ENCODE assay signal across 22 cellular contexts in genomic region chr1:166111430-166111829, GRCh38. TPM values are rescaled to one million over a fixed set of nuclear protein-coding genes. Genes with fewer than 3 reads are reported as not detected.
DNase-seq lines count a peak whose midpoint lies in the region; ATAC-seq, FAIRE-seq and TF ChIP-seq lines count a peak whose summit lies in the region.
"Had no signal": no experiment of that assay in that cellular context is flagged by ENCODE, and none has a peak within 500 bp of the region (broad histone marks: within the 10 kb centered on the region; RNA-seq: fewer than 3 reads in every experiment).

No MANE protein-coding gene starts in this region.

- no peak overlapping the region for H3K4me3 Mint-ChIP-seq in activated CD4-positive, alpha-beta T cell treated with anti-CD3 and anti-CD28 coated beads for 36 hours
- H3K4me3 Mint-ChIP-seq: B cell; CD4-positive, alpha-beta T cell; CD8-positive, alpha-beta T cell had no signal

- H3K79me2 ChIP-seq in HepG2 (ENCODE audit: insufficient read depth, low read length), result no peaks in the 10 kb centered on the region

- no peak overlapping the region for H3K27ac Mint-ChIP-seq in activated CD4-positive, alpha-beta T cell treated with anti-CD3 and anti-CD28 coated beads for 36 hours
- H3K27ac Mint-ChIP-seq: B cell; CD4-positive, alpha-beta T cell; CD8-positive, alpha-beta T cell had no signal

- H3K27ac ChIP-seq in liver (ENCODE audit: low read depth in 1 of 2, low read length in 2 of 2), result no peak overlapping the region
- H3K27ac ChIP-seq in HepG2 (ENCODE audit: extremely low read length, insufficient read depth, low read length), result no peak overlapping the region
- H3K27ac ChIP-seq in tibial nerve, result no peak overlapping the region
- H3K27ac ChIP-seq: 22Rv1; A549; BLaER1 treated with 17β-estradiol and CSF1 and Interleukin-3, amounts not matched to agents 10 nM and 100 nM; C4-2B had no signal

- no peaks in the 10 kb centered on the region for H3K36me3 ChIP-seq in liver (ENCODE audit: control insufficient read depth in 4 of 4, insufficient read depth in 3 of 4, low read depth in 1 of 4, low read length in 3 of 4)
- no peaks in the 10 kb centered on the region for H3K36me3 ChIP-seq in HepG2 (replicated peaks in 1 of 2; ENCODE audit: control insufficient read depth in 1 of 2, insufficient read depth in 2 of 2, low read length in 2 of 2)
- H3K36me3 ChIP-seq in tibial nerve, result peaks cover 0 to 5% (median 0%) of the 10 kb centered on the region in 3 donors
- H3K36me3 ChIP-seq: BLaER1 treated with 17β-estradiol and CSF1 and Interleukin-3, amounts not matched to agents 10 nM and 100 nM had no signal

- TF ChIP-seq CTCF in liver (IDR thresholded peaks at IDR 0.05; ENCODE audit: low read depth, low read length, missing input control) (no peak), HepG2 (CRISPR knock-in tag; IDR thresholded peaks at IDR 0.05) (no peak), tibial nerve (IDR thresholded peaks at IDR 0.05) (no peak)

- BruUV-seq in HepG2 (replicated peaks; lab: Mats Ljungman, UMichigan), result no TSS peak

- POLR2A ChIA-PET in HepG2 (lab: Yijun Ruan, JAX), result no interaction called here
- POLR2A ChIA-PET in activated CD4-positive, alpha-beta T cell treated with anti-CD3 and anti-CD28 coated beads for 36 hours (lab: Charles Lee), result interaction anchor here (0.6 kb wide), 1 partner anchor 105 kb away, joined by 3 read pairs; no protein-coding TSS in a partner anchor

- FAIRE-seq in HepG2 (lab: Jason Lieb, UNC), result no peak
- FAIRE-seq: A549, D721Med, G401.6, GM12891, GM19239 had no signal

- ATAC-seq in HepG2, result no peak
- ATAC-seq in left lobe of liver, result peak; percentile 53
- ATAC-seq in activated CD4-positive, alpha-beta T cell treated with anti-CD3 and anti-CD28 coated beads for 36 hours, result no peak
- ATAC-seq: A549; CD8-positive, alpha-beta T cell had no signal

- H3K4me3 ChIP-seq in liver (ENCODE audit: low read depth in 1 of 3, low read length in 3 of 3) (no peak overlapping the region), HepG2 (replicated peaks in 1 of 3; ENCODE audit: insufficient read depth in 1 of 3, low read depth in 2 of 3, low read length in 3 of 3) (no peak overlapping the region), tibial nerve (no peak overlapping the region)
- H3K4me3 ChIP-seq: A549; BLaER1 treated with 17β-estradiol and CSF1 and Interleukin-3, amounts not matched to agents 10 nM and 100 nM had no signal

- H3K4me1 ChIP-seq in liver (ENCODE audit: control insufficient read depth in 4 of 4, insufficient read depth in 4 of 4, low read length in 3 of 4), result peaks cover 0 to 9% (median 0%) of the 10 kb centered on the region in 4 donors
- no peaks in the 10 kb centered on the region for H3K4me1 ChIP-seq in HepG2 (ENCODE audit: insufficient read depth, low read length)
- H3K4me1 ChIP-seq in tibial nerve, result no peaks in the 10 kb centered on the region
- H3K4me1 ChIP-seq: A549; BLaER1 treated with 17β-estradiol and CSF1 and Interleukin-3, amounts not matched to agents 10 nM and 100 nM; Caco-2 had no signal

- H3K9me3 Mint-ChIP-seq in activated CD4-positive, alpha-beta T cell treated with anti-CD3 and anti-CD28 coated beads for 36 hours (ENCODE audit: low read depth), result no peaks in the 10 kb centered on the region

- CTCF ChIA-PET in HepG2 (lab: Yijun Ruan, JAX; ENCODE audit: low intra/inter-chr PET ratio, low total read pairs), result no interaction called here
- CTCF ChIA-PET in activated CD4-positive, alpha-beta T cell treated with anti-CD3 and anti-CD28 coated beads for 36 hours (lab: Charles Lee), result no interaction called here

- TF ChIP-seq EP300 in HepG2 (IDR thresholded peaks at IDR 0.05; ENCODE audit: low read depth in 2 of 2, low read length in 2 of 2) (no peak), HepG2 (CRISPR knock-in tag; IDR thresholded peaks at IDR 0.05; ENCODE audit: borderline replicate concordance) (no peak), tibial nerve (IDR thresholded peaks at IDR 0.05) (no peak)

- H3K36me3 Mint-ChIP-seq in activated CD4-positive, alpha-beta T cell treated with anti-CD3 and anti-CD28 coated beads for 36 hours (ENCODE audit: low read depth), result no peaks in the 10 kb centered on the region
- H3K36me3 Mint-ChIP-seq: CD8-positive, alpha-beta T cell had no signal

- in situ Hi-C loops in HepG2 (cut with HindIII; ENCODE audit: extremely low pct_ligation_motif_present, low pct_unique_long_range_greater_than_20kb), result no loop called here

- H3K27me3 ChIP-seq in liver (ENCODE audit: control insufficient read depth in 4 of 4, insufficient read depth in 4 of 4, low read length in 3 of 4) (no peaks in the 10 kb centered on the region), HepG2 (ENCODE audit: control insufficient read depth in 1 of 2, insufficient read depth in 2 of 2, low read length in 2 of 2) (no peaks in the 10 kb centered on the region), tibial nerve (no peaks in the 10 kb centered on the region)
- H3K27me3 ChIP-seq: BLaER1 treated with 17β-estradiol and CSF1 and Interleukin-3, amounts not matched to agents 10 nM and 100 nM had no signal

- no peaks in the 10 kb centered on the region for H4K20me1 ChIP-seq in HepG2 (ENCODE audit: insufficient read depth, low read length)
- H4K20me1 ChIP-seq: BLaER1 treated with 17β-estradiol and CSF1 and Interleukin-3, amounts not matched to agents 10 nM and 100 nM had no signal

- WGBS in liver, result 30% methylated on average over 3 of the region's 3 CpGs
- 22% methylated on average over 3 of the region's 3 CpGs for WGBS in HepG2 (ENCODE audit: low lambda C conversion rate)
- WGBS in tibial nerve, 2 donors, result 63 to 69% methylated on average over 3 of the region's 3 CpGs

- TF ChIP-seq POLR2A in HepG2 (IDR thresholded peaks at IDR 0.05; ENCODE audit: insufficient read depth in 1 of 2, low read depth in 2 of 2, low read length in 2 of 2) (no peak), tibial nerve (IDR thresholded peaks at IDR 0.05) (no peak)

- no peak overlapping the region for H3K4me2 ChIP-seq in HepG2 (ENCODE audit: low read depth, low read length)
- H3K4me2 ChIP-seq: A549; BLaER1 treated with 17β-estradiol and CSF1 and Interleukin-3, amounts not matched to agents 10 nM and 100 nM had no signal

- H3K9ac ChIP-seq in liver (ENCODE audit: low read depth in 1 of 2, low read length in 2 of 2), result no peak overlapping the region
- no peak overlapping the region for H3K9ac ChIP-seq in HepG2 (ENCODE audit: insufficient read depth, low read depth, low read length)
- H3K9ac ChIP-seq: BLaER1 treated with 17β-estradiol and CSF1 and Interleukin-3, amounts not matched to agents 10 nM and 100 nM had no signal

- intact Hi-C loops in HepG2 (cut with micrococcal nuclease; ENCODE audit: unreplicated experiment), result no loop called here
- intact Hi-C loops in activated CD4-positive, alpha-beta T cell treated with anti-CD3 and anti-CD28 coated beads for 36 hours (cut with DNase I, micrococcal nuclease), result no loop called here

- H3K4me1 Mint-ChIP-seq in activated CD4-positive, alpha-beta T cell treated with anti-CD3 and anti-CD28 coated beads for 36 hours, result no peaks in the 10 kb centered on the region
- H3K4me1 Mint-ChIP-seq: B cell had no signal

- no peak overlapping the region for H2AFZ ChIP-seq in HepG2 (ENCODE audit: low read length)

- H3K9me3 ChIP-seq in liver (ENCODE audit: control insufficient read depth in 4 of 4, low read length in 3 of 4) (no peaks in the 10 kb centered on the region), HepG2 (ENCODE audit: low read length) (no peaks in the 10 kb centered on the region), tibial nerve (no peaks in the 10 kb centered on the region)
- H3K9me3 ChIP-seq: A549; BLaER1 treated with 17β-estradiol and CSF1 and Interleukin-3, amounts not matched to agents 10 nM and 100 nM; Caco-2 had no signal

- no peak for TF ChIP-seq RAD21 in liver (IDR thresholded peaks at IDR 0.05)
- TF ChIP-seq RAD21 in HepG2 (CRISPR knock-in tag; IDR thresholded peaks at IDR 0.05), result no peak

- H3K27me3 Mint-ChIP-seq in activated CD4-positive, alpha-beta T cell treated with anti-CD3 and anti-CD28 coated beads for 36 hours, result no peaks in the 10 kb centered on the region
- H3K27me3 Mint-ChIP-seq: B cell; CD4-positive, alpha-beta T cell had no signal

- DNase-seq in HepG2 (ENCODE audit: low spot score), result no peak
- peak; percentile 28 for DNase-seq in islet precursor cell
- DNase-seq in left lobe of liver (ENCODE audit: low spot score), result no peak
- no peak for DNase-seq in tibial nerve (ENCODE audit: low spot score in 2 of 2)
- DNase-seq in stimulated activated naive CD4-positive, alpha-beta T cell treated with Interleukin-2 at 50 U/mL for 16 hours (lab: John Stamatoyannopoulos, UW), result no peak
- DNase-seq in activated CD4-positive, alpha-beta T cell treated with anti-CD3 and anti-CD28 coated beads for 36 hours, result no peak
- DNase-seq: AML-193; Caco-2; Calu3; CD4-positive, alpha-beta T cell; CD8-positive, alpha-beta T cell; DMS79 treated with DMSO at 0.1 percent for 48 hours had no signal

RNA-seq across cellular contexts. Expression of gene FAM78B, which starts 55.4 kb away (rescaled TPM):
- total RNA-seq in liver (under 1 TPM; 0.14 to 0.92 TPM), HepG2 (2016; rRNA removed; fragmentation: Illumina TruSeq; extraction: Trizol) (0.29 and 0.31 TPM in 2 replicates), left lobe of liver (2.0 TPM), tibial nerve (1 to 10 TPM; 2.0 to 6.3 (median 3.5) TPM)
- polyA plus RNA-seq in liver (under 1 TPM; 0.17 to 0.81 TPM), HepG2 (2011; rRNA removed) (0.10 and 0.22 TPM in 2 replicates)
- 0.26 and 0.30 TPM in 2 replicates for total RNA-seq in HepG2 (2016; cell fraction: cytosol; rRNA removed; fragmentation: Illumina TruSeq; extraction: Trizol; ENCODE audit: low read depth)
- total RNA-seq in HepG2 (2016; cell fraction: insoluble cytoplasmic fraction; rRNA removed; fragmentation: Illumina TruSeq; extraction: Trizol), result 0.30 and 0.34 TPM in 2 replicates
- total RNA-seq in HepG2 (2016; cell fraction: membrane; rRNA removed; fragmentation: Illumina TruSeq; extraction: Trizol), result 0.56 and 0.65 TPM in 2 replicates
- total RNA-seq in HepG2 (2016; cell fraction: nucleus; rRNA removed; fragmentation: Illumina TruSeq; extraction: Trizol), result 0.59 and 0.60 TPM in 2 replicates
- polyA plus RNA-seq in HepG2 (2011; cell fraction: cytosol; rRNA removed), result 0.08 and 0.15 TPM in 2 replicates
- 0.13 and 0.21 TPM in 2 replicates for polyA plus RNA-seq in HepG2 (2011; cell fraction: nucleus; rRNA removed)
- polyA plus RNA-seq in HepG2 (2012), result 0.09 TPM in 1 of 2 replicates, not detected in the other
- 0.40 and 0.63 TPM in 2 replicates for polyA plus RNA-seq in HepG2 (2016; cell fraction: cytosol; fragmentation: Illumina TruSeq; extraction: Trizol; ENCODE audit: low read depth)
- polyA plus RNA-seq in HepG2 (2016; cell fraction: insoluble cytoplasmic fraction; fragmentation: Illumina TruSeq; extraction: Trizol; ENCODE audit: low read depth), result 0.29 and 0.36 TPM in 2 replicates
- polyA plus RNA-seq in HepG2 (2016; cell fraction: membrane; fragmentation: Illumina TruSeq; extraction: Trizol; ENCODE audit: low read depth), result 0.38 and 0.53 TPM in 2 replicates
- polyA plus RNA-seq in HepG2 (2016; cell fraction: nucleus; fragmentation: Illumina TruSeq; extraction: Trizol; ENCODE audit: insufficient read depth, low read depth), result 0.73 and 0.78 TPM in 2 replicates
- polyA minus RNA-seq in HepG2 (2011; rRNA and poly(A)+ RNA removed; ENCODE audit: low replicate concordance), result 0.54 TPM in 1 of 2 replicates, not detected in the other
- not detected in 2 replicates for polyA minus RNA-seq in HepG2 (2011; cell fraction: cytosol; rRNA and poly(A)+ RNA removed)
- 0.37 and 0.52 TPM in 2 replicates for polyA minus RNA-seq in HepG2 (2011; cell fraction: nucleus; rRNA and poly(A)+ RNA removed)
- total RNA-seq in activated CD4-positive, alpha-beta T cell treated with anti-CD3 and anti-CD28 coated beads for 36 hours, result under 1 TPM; 0.34 to 0.51 TPM
- total RNA-seq: Caco-2; CD8-positive, alpha-beta T cell had no signal
